In genomic region chr3:58623961-58624360, GRCh38 we compare ENCODE assay signal across 24 cellular contexts. TPM values are rescaled to one million over a fixed set of nuclear protein-coding genes. Genes with fewer than 3 reads are reported as not detected.
DNase-seq lines count a peak whose midpoint lies in the region; ATAC-seq and TF ChIP-seq lines count a peak whose summit lies in the region.
"Had no signal": no experiment of that assay in that cellular context is flagged by ENCODE, and none has a peak within 500 bp of the region (broad histone marks: within the 10 kb centered on the region; RNA-seq: fewer than 3 reads in every experiment).

No MANE protein-coding gene starts in this region.

- H3K9me3 ChIP-seq in left ventricle myocardium inferior (replicated peaks) = no peaks in the 10 kb centered on the region
- H3K9me3 ChIP-seq in right cardiac atrium (ENCODE audit: control insufficient read depth, low read length) = no peaks in the 10 kb centered on the region
- no peaks in the 10 kb centered on the region for H3K9me3 ChIP-seq in fibroblast of lung (ENCODE audit: control insufficient read depth, insufficient read depth, low read depth, low read length)
- peaks cover 0 to 2% of the 10 kb centered on the region in 2 donors for H3K9me3 ChIP-seq in neuronal stem cell (replicated peaks in 1 of 2; ENCODE audit: control insufficient read depth in 2 of 2, insufficient read depth in 1 of 2, low read depth in 1 of 2, low read length in 2 of 2)
- H3K9me3 ChIP-seq: BE2C had no signal

- H2AFZ ChIP-seq in fibroblast of lung (ENCODE audit: low read length) (no peak overlapping the region), neuronal stem cell (ENCODE audit: low read length) (no peak overlapping the region)

- peak overlapping the region; percentile 92 for H3K27ac ChIP-seq in left ventricle myocardium inferior (replicated peaks)
- no peak overlapping the region for H3K27ac ChIP-seq in right cardiac atrium (ENCODE audit: low read length)
- H3K27ac ChIP-seq in fibroblast of lung (ENCODE audit: insufficient read depth, low read length) = no peak overlapping the region
- no peak overlapping the region for H3K27ac ChIP-seq in neuronal stem cell (replicated peaks; ENCODE audit: low read length)
- H3K27ac ChIP-seq: KMS-11 had no signal

- H3K23ac ChIP-seq in neuronal stem cell (ENCODE audit: low read depth, low read length, poor library complexity) = no peak overlapping the region

- peak overlapping the region; percentile 59 for H2AK5ac ChIP-seq in neuronal stem cell (ENCODE audit: low read depth, low read length)

- no peak overlapping the region for H4K8ac ChIP-seq in neuronal stem cell (ENCODE audit: low read depth, low read length)

- 83% methylated on average over 5 of the region's 5 CpGs for WGBS in right cardiac atrium
- no CpG with 5 or more reads among the region's 5 CpGs for WGBS in neuronal stem cell (ENCODE audit: extremely low coverage in 2 of 2, insufficient read length in 2 of 2, insufficient replicate concordance in 1 of 2), 2 donors

- no peak overlapping the region for H3K18ac ChIP-seq in neuronal stem cell (ENCODE audit: low read length)

- H2BK12ac ChIP-seq in neuronal stem cell (ENCODE audit: low read length) = peak overlapping the region; percentile 24

- H3K36me3 ChIP-seq in left ventricle myocardium inferior = no peaks in the 10 kb centered on the region
- no peaks in the 10 kb centered on the region for H3K36me3 ChIP-seq in fibroblast of lung (ENCODE audit: control insufficient read depth, insufficient read depth, low read length)
- H3K36me3 ChIP-seq in neuronal stem cell (replicated peaks in 1 of 2; ENCODE audit: control insufficient read depth in 2 of 2, insufficient read depth in 2 of 2, low read length in 2 of 2) = no peaks in the 10 kb centered on the region
- H3K36me3 ChIP-seq: BE2C had no signal

- H3K4me3 ChIP-seq in left ventricle myocardium inferior = peak overlapping the region; percentile 68
- no peak overlapping the region for H3K4me3 ChIP-seq in right cardiac atrium (ENCODE audit: low read length)
- H3K4me3 ChIP-seq in fibroblast of lung (replicated peaks in 1 of 4; ENCODE audit: control extremely low read depth in 1 of 4, insufficient read depth in 1 of 4, low read depth in 3 of 4, low read length in 4 of 4) = no peak overlapping the region
- H3K4me3 ChIP-seq in neuronal stem cell (ENCODE audit: low read length in 2 of 2) = no peak overlapping the region

- H4K20me1 ChIP-seq in fibroblast of lung (ENCODE audit: control insufficient read depth, extremely low read depth, insufficient read depth, low read length) = no peaks in the 10 kb centered on the region

- no peaks in the 10 kb centered on the region for H3K79me1 ChIP-seq in neuronal stem cell (ENCODE audit: low read depth, low read length)

- H3K79me2 ChIP-seq in fibroblast of lung (ENCODE audit: control insufficient read depth, insufficient read depth, low read length) = no peaks in the 10 kb centered on the region

- TF ChIP-seq CTCF in left ventricle myocardium inferior (IDR thresholded peaks at IDR 0.05; ENCODE audit: borderline replicate concordance) = peak; percentile 18
- no peak for TF ChIP-seq CTCF in fibroblast of lung (conservative IDR thresholded peaks at IDR 0.05 in 1 of 2, IDR thresholded peaks at IDR 0.05 in 1 of 2; ENCODE audit: low read depth in 1 of 2, low read length in 2 of 2)
- TF ChIP-seq CTCF in GM20000 (IDR thresholded peaks at IDR 0.05; ENCODE audit: extremely low read depth, missing control alignments) = no peak

- H3K27me3 ChIP-seq in left ventricle myocardium inferior (ENCODE audit: low read depth) = no peaks in the 10 kb centered on the region
- H3K27me3 ChIP-seq in right cardiac atrium (ENCODE audit: control insufficient read depth, insufficient read depth) = no peaks in the 10 kb centered on the region
- H3K27me3 ChIP-seq in fibroblast of lung (ENCODE audit: control insufficient read depth, insufficient read depth, low read length) = no peaks in the 10 kb centered on the region
- H3K27me3 ChIP-seq in neuronal stem cell (ENCODE audit: control insufficient read depth in 3 of 3, insufficient read depth in 3 of 3, low read depth in 1 of 3, low read length in 3 of 3) = no peaks in the 10 kb centered on the region
- H3K27me3 ChIP-seq: BE2C had no signal

- DNase-seq in left ventricle myocardium inferior = no peak
- DNase-seq in right cardiac atrium = no peak
- DNase-seq in amniotic epithelial cell (ENCODE audit: low read depth) = peak; percentile 26
- DNase-seq in fibroblast of lung (ENCODE audit: low read depth in 2 of 2) = peak; percentile 20 to 36
- no peak for DNase-seq in neuronal stem cell (ENCODE audit: low spot score)
- DNase-seq in GM20000 (ENCODE audit: low spot score) = no peak
- DNase-seq in stimulated activated CD4-positive, alpha-beta T cell treated with anti-CD3 and anti-CD28 coated beads, Interleukin-4, amount 100 ng/mL, for 4 hours = no peak
- DNase-seq: BE2C; CD4-positive, CD25-positive, alpha-beta regulatory T cell; COR-L47; DMS 273 treated with DMSO at 0.1 percent for 48 hours; DND-41; GOT3; NCI-H1092; NCI-H1436 treated with DMSO at 0.1 percent for 48 hours; NCI-H2029; NCI-H345; NCI-H524 treated with DMSO at 0.1 percent for 48 hours; PC-3; RPMI8226 had no signal

- H2BK120ac ChIP-seq in neuronal stem cell (ENCODE audit: low read depth, low read length) = no peak overlapping the region

- no peak for ATAC-seq in right cardiac atrium
- ATAC-seq in HG02763 (IDR thresholded peaks at IDR 0.05; ENCODE audit: unreplicated experiment) = no peak
- ATAC-seq: PC-3 had no signal

- no peak overlapping the region for H4K91ac ChIP-seq in neuronal stem cell (ENCODE audit: low read depth, low read length, poor library complexity)

- H2BK5ac ChIP-seq in neuronal stem cell (ENCODE audit: low read length) = no peak overlapping the region

- peak overlapping the region; percentile 87 for H3K14ac ChIP-seq in neuronal stem cell (ENCODE audit: low read length)

- H3K4ac ChIP-seq in neuronal stem cell (ENCODE audit: low read length) = no peak overlapping the region

- no peak overlapping the region for H3K9ac ChIP-seq in fibroblast of lung (ENCODE audit: insufficient read depth, low read length)
- H3K9ac ChIP-seq in neuronal stem cell (ENCODE audit: low read depth, low read length, poor library complexity) = no peak overlapping the region
- H3K9ac ChIP-seq: KMS-11 had no signal

- H2BK15ac ChIP-seq in neuronal stem cell (ENCODE audit: low read length) = peak overlapping the region; percentile 62

- intact Hi-C loops in left ventricle myocardium inferior (cut with micrococcal nuclease) = no loop called here
- intact Hi-C loops in right cardiac atrium (cut with DNase I) = no loop called here

- H3K4me2 ChIP-seq in fibroblast of lung (ENCODE audit: extremely low read depth, insufficient read depth, low read length) (no peak overlapping the region), neuronal stem cell (ENCODE audit: insufficient read depth, low read length, poor library complexity, severe bottlenecking) (no peak overlapping the region)
- H3K4me2 ChIP-seq: KMS-11 had no signal

- H3K4me1 ChIP-seq in left ventricle myocardium inferior (peaks cover 74% of the 10 kb centered on the region), right cardiac atrium (ENCODE audit: control insufficient read depth, insufficient read depth, low read length) (peaks cover 27% of the 10 kb centered on the region), fibroblast of lung (ENCODE audit: control insufficient read depth, extremely low read depth, insufficient read depth, low read length) (peaks cover 14% of the 10 kb centered on the region), neuronal stem cell (ENCODE audit: control insufficient read depth in 2 of 2, insufficient read depth in 1 of 2, low read depth in 1 of 2, low read length in 2 of 2) (peaks cover 25 to 39% of the 10 kb centered on the region in 2 donors)
- H3K4me1 ChIP-seq: BE2C had no signal

RNA-seq across cellular contexts. Expression of gene FAM3D, which starts 42.6 kb away (rescaled TPM):
- total RNA-seq in left ventricle myocardium inferior (0.16 TPM), right cardiac atrium (under 1 TPM; 0.24 to 0.37 (median 0.29) TPM), fibroblast of lung (not detected in 2 replicates)
- polyA plus RNA-seq in right cardiac atrium (0.14 TPM), fibroblast of lung (not detected in 2 replicates)
- not detected in 2 replicates for polyA plus RNA-seq in fibroblast of lung (2012)
- polyA minus RNA-seq in fibroblast of lung (ENCODE audit: low replicate concordance) = not detected in 2 replicates
- 0.08 TPM for polyA plus RNA-seq in neuronal stem cell (2013, experiment 1 of 2)
- 0.08 TPM for polyA plus RNA-seq in neuronal stem cell (2013, experiment 2 of 2)
- total RNA-seq: A172; CD4-positive, CD25-positive, alpha-beta regulatory T cell; MCF 10A; PC-3 had no signal
- polyA plus RNA-seq: CD4-positive, CD25-positive, alpha-beta regulatory T cell had no signal

RNA-seq across cellular contexts. Expression of gene FAM107A, which starts 46.8 kb away (rescaled TPM):
- 115 TPM for total RNA-seq in left ventricle myocardium inferior
- total RNA-seq in right cardiac atrium = 10 to 100 TPM; 38.0 to 80.8 (median 58.0) TPM
- polyA plus RNA-seq in right cardiac atrium = 52.7 TPM
- under 0.01 TPM in 2 replicates for total RNA-seq in fibroblast of lung
- 0.02 and 0.16 TPM in 2 replicates for polyA plus RNA-seq in fibroblast of lung
- 0.05 and 0.12 TPM in 2 replicates for polyA plus RNA-seq in fibroblast of lung (2012)
- 0.20 TPM in 1 of 2 replicates, not detected in the other for polyA minus RNA-seq in fibroblast of lung (ENCODE audit: low replicate concordance)
- polyA plus RNA-seq in neuronal stem cell (2013, experiment 1 of 2) = 2.1 TPM
- 2.0 TPM for polyA plus RNA-seq in neuronal stem cell (2013, experiment 2 of 2)
- total RNA-seq: A172; CD4-positive, CD25-positive, alpha-beta regulatory T cell; MCF 10A had no signal
- polyA plus RNA-seq: CD4-positive, CD25-positive, alpha-beta regulatory T cell had no signal

Comparison
In these comparisons a context has a peak if more than half of its experiments do, and no peak if none do; other contexts are left out.
1. DNase-seq: peak in amniotic epithelial cell (single experiment) and fibroblast of lung (2 of 2); none in left ventricle myocardium inferior (single experiment), right cardiac atrium (0 of 3), neuronal stem cell (single experiment), GM20000 (single experiment) and stimulated activated CD4-positive, alpha-beta T cell treated with anti-CD3 and anti-CD28 coated beads, Interleukin-4, amount 100 ng/mL, for 4 hours (0 of 2).
2. RNA of gene FAM107A, which starts 46.8 kb away (total RNA-seq): 115 TPM in left ventricle myocardium inferior (single experiment) and 38.0 to 80.8 TPM in right cardiac atrium; under 0.01 TPM in fibroblast of lung; every median in the first group is over 10 times any median in the second.